8 cellular contexts compared by ENCODE assay signal in the genomic region with DNA sequence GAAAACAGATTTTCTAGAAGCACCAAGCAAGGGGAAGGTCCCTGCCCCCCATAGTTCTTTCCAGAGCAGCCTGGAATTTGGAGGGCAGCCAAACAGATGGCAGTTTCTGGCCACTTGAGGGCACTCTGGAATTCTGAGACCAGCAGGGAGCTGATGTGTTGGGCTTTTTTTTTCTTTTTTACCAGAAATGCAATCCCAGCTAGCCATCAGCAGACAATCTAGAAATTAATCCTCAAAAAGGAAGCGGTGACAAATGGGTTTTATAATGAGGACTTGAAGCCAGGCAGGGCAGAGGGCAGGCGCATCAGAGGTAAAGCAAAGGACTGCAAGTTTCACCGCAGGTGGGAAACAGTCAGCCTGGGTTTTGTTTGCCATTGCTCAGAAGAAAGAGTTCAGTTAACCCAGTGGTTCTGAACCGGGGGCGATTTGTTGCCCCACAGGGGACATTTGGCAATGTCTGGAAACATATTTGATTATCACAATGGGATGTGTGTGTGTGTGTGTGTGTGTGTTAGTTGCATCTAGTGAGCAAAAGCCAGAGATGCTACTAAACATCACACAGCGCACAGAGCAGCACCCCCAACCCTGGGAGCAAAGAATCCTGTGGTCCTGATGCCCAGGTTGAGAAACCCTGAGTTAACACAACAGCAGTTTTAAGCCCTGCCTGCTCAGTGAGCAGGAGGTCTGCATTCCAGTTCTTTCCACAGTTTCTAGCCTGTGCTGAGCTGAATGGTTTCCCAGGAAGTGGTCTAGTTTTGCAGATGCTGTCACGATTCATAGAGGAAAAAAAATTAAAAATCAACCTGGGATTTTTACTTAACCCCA.
DNase-seq lines count a peak whose midpoint lies in the region; ATAC-seq and TF ChIP-seq lines count a peak whose summit lies in the region.

No MANE protein-coding gene starts in this region.

- TF ChIP-seq EP300 in suprapubic skin (IDR thresholded peaks at IDR 0.05), result no peak

- no peak for TF ChIP-seq POLR2A in suprapubic skin (IDR thresholded peaks at IDR 0.05)

- TF ChIP-seq CTCF in GM12875 (IDR thresholded peaks at IDR 0.05; ENCODE audit: borderline replicate concordance, insufficient read depth, low read depth, low read length), result peak; percentile 46
- TF ChIP-seq CTCF in mesothelial cell of epicardium (IDR thresholded peaks at IDR 0.05; ENCODE audit: unreplicated experiment), result peak; percentile 52
- peak; percentile 59 to 66 for TF ChIP-seq CTCF in suprapubic skin (IDR thresholded peaks at IDR 0.05)

- no peaks in the 10 kb centered on the region for H3K27me3 Mint-ChIP-seq in T-helper 2 cell treated with Interferon-gamma antibody and Interleukin-4, amounts not matched to agents 5 μg/mL and 100 μg/mL, for 36 hours (ENCODE audit: low read depth)
- H3K27me3 Mint-ChIP-seq in mesothelial cell of epicardium (ENCODE audit: low read depth), result peaks cover 21% of the 10 kb centered on the region

- no peak for ATAC-seq in HG03469 (IDR thresholded peaks at IDR 0.05; ENCODE audit: unreplicated experiment)

- no peaks in the 10 kb centered on the region for H3K36me3 ChIP-seq in suprapubic skin

- peaks cover 23% of the 10 kb centered on the region for H3K4me1 Mint-ChIP-seq in T-helper 2 cell treated with Interferon-gamma antibody and Interleukin-4, amounts not matched to agents 5 μg/mL and 100 μg/mL, for 36 hours (ENCODE audit: low read depth)
- peaks cover 12% of the 10 kb centered on the region for H3K4me1 Mint-ChIP-seq in mesothelial cell of epicardium

- H3K27me3 ChIP-seq in suprapubic skin, result no peaks in the 10 kb centered on the region

- WGBS in suprapubic skin, result 38% methylated on average over 7 of the region's 7 CpGs

- H3K27ac ChIP-seq in suprapubic skin, result no peak overlapping the region

- H3K36me3 Mint-ChIP-seq in T-helper 2 cell treated with Interferon-gamma antibody and Interleukin-4, amounts not matched to agents 5 μg/mL and 100 μg/mL, for 36 hours (ENCODE audit: low read depth), result no peaks in the 10 kb centered on the region
- no peaks in the 10 kb centered on the region for H3K36me3 Mint-ChIP-seq in mesothelial cell of epicardium

- H3K27ac Mint-ChIP-seq in T-helper 2 cell treated with Interferon-gamma antibody and Interleukin-4, amounts not matched to agents 5 μg/mL and 100 μg/mL, for 36 hours, result no peak overlapping the region
- no peak overlapping the region for H3K27ac Mint-ChIP-seq in mesothelial cell of epicardium

- no peaks in the 10 kb centered on the region for H3K9me3 ChIP-seq in suprapubic skin

- H3K4me3 ChIP-seq in GM12875 (ENCODE audit: low read depth, low read length) (no peak overlapping the region), suprapubic skin (no peak overlapping the region)

- peaks cover 3% of the 10 kb centered on the region for H3K4me1 ChIP-seq in suprapubic skin

- H3K9me3 Mint-ChIP-seq in T-helper 2 cell treated with Interferon-gamma antibody and Interleukin-4, amounts not matched to agents 5 μg/mL and 100 μg/mL, for 36 hours, result no peaks in the 10 kb centered on the region
- no peaks in the 10 kb centered on the region for H3K9me3 Mint-ChIP-seq in mesothelial cell of epicardium

- peak; percentile 86 for DNase-seq in AG08395 (ENCODE audit: low spot score)
- DNase-seq in NCI-H1092 treated with DMSO at 0.1 percent for 48 hours (lab: John Stamatoyannopoulos, UW), result peak; percentile 80
- DNase-seq in T-helper 2 cell treated with Interferon-gamma antibody and Interleukin-4, amounts not matched to agents 5 μg/mL and 100 μg/mL, for 36 hours (ENCODE audit: low spot score), result peak; percentile 19
- DNase-seq in epidermal melanocyte (ENCODE audit: insufficient read length, low spot score), result peak; percentile 61
- DNase-seq in mesothelial cell of epicardium (ENCODE audit: low spot score in 2 of 2, unreplicated experiment in 2 of 2), result peak; percentile 48 to 79
- DNase-seq in suprapubic skin (ENCODE audit: low spot score in 2 of 2), result peak; percentile 71 to 81

- no peak overlapping the region for H3K4me3 Mint-ChIP-seq in T-helper 2 cell treated with Interferon-gamma antibody and Interleukin-4, amounts not matched to agents 5 μg/mL and 100 μg/mL, for 36 hours
- H3K4me3 Mint-ChIP-seq in mesothelial cell of epicardium, result no peak overlapping the region

Comparison
In these comparisons a context has a peak if more than half of its experiments do, and no peak if none do; other contexts are left out.
1. DNase-seq: peak in every context shown above with its lines; median percentile 86 in AG08395; 80 in NCI-H1092 treated with DMSO at 0.1 percent for 48 hours; 76 in suprapubic skin; 64 in mesothelial cell of epicardium; 61 in epidermal melanocyte; 19 in T-helper 2 cell treated with Interferon-gamma antibody and Interleukin-4, amounts not matched to agents 5 μg/mL and 100 μg/mL, for 36 hours.